ENCODE assay signal across 11 cellular contexts in genomic region chr12:104263580-104264358, GRCh38. TPM values are rescaled to one million over a fixed set of nuclear protein-coding genes. Genes with fewer than 3 reads are reported as not detected.
DNase-seq lines count a peak whose midpoint lies in the region; ATAC-seq and TF ChIP-seq lines count a peak whose summit lies in the region.
"Had no signal": no experiment of that assay in that cellular context is flagged by ENCODE, and none has a peak within 500 bp of the region (broad histone marks: within the 10 kb centered on the region; RNA-seq: fewer than 3 reads in every experiment).

No MANE protein-coding gene starts in this region.

- peaks cover 9% of the 10 kb centered on the region for H3K4me1 Mint-ChIP-seq in endothelial cell (ENCODE audit: unreplicated experiment)
- H3K4me1 Mint-ChIP-seq: activated CD4-positive, alpha-beta T cell treated with anti-CD3 and anti-CD28 coated beads, Interleukin-2, amount 10 ng/mL, durations not matched to agents 7 days and 5 days had no signal

- H3K9me3 Mint-ChIP-seq in endothelial cell (ENCODE audit: unreplicated experiment) = no peaks in the 10 kb centered on the region
- H3K9me3 Mint-ChIP-seq: activated CD4-positive, alpha-beta T cell treated with anti-CD3 and anti-CD28 coated beads, Interleukin-2, amount 10 ng/mL, durations not matched to agents 7 days and 5 days had no signal

- no peak for ATAC-seq in GM21515 (IDR thresholded peaks at IDR 0.05; ENCODE audit: unreplicated experiment)

- H3K27ac Mint-ChIP-seq in endothelial cell (ENCODE audit: unreplicated experiment) = peak overlapping the region; percentile 7
- H3K27ac Mint-ChIP-seq: activated CD4-positive, alpha-beta T cell treated with anti-CD3 and anti-CD28 coated beads, Interleukin-2, amount 10 ng/mL, durations not matched to agents 7 days and 5 days had no signal

- H3K27me3 Mint-ChIP-seq in endothelial cell (ENCODE audit: unreplicated experiment) = no peaks in the 10 kb centered on the region
- H3K27me3 Mint-ChIP-seq: activated CD4-positive, alpha-beta T cell treated with anti-CD3 and anti-CD28 coated beads, Interleukin-2, amount 10 ng/mL, durations not matched to agents 7 days and 5 days had no signal

- DNase-seq in SKM-1 treated with dmso at 0.1 percent for 144 hours (lab: John Stamatoyannopoulos, UW; ENCODE audit: unreplicated experiment) (peak; percentile 41), SKM-1 (lab: John Stamatoyannopoulos, UW; ENCODE audit: unreplicated experiment) (no peak), NCI-H748 (lab: John Stamatoyannopoulos, UW; ENCODE audit: unreplicated experiment) (peak; percentile 86), endothelial cell (ENCODE audit: low spot score) (no peak), activated gamma-delta T cell treated with Interleukin-2 at 50 U/mL for 16 hours (no peak), NCI-H226 (no peak), amniotic stem cell (lab: John Stamatoyannopoulos, UW) (no peak)
- DNase-seq: activated CD4-positive, alpha-beta T cell treated with anti-CD3 and anti-CD28 coated beads, Interleukin-2, amount 10 ng/mL, durations not matched to agents 7 days and 5 days; NCI-H187; stimulated activated naive CD4-positive, alpha-beta T cell had no signal

- TF ChIP-seq CTCF in endothelial cell (IDR thresholded peaks at IDR 0.05; ENCODE audit: unreplicated experiment) = no peak

- H3K36me3 Mint-ChIP-seq in endothelial cell (ENCODE audit: low read depth, unreplicated experiment) = no peaks in the 10 kb centered on the region

- no peak overlapping the region for H3K4me3 Mint-ChIP-seq in endothelial cell (ENCODE audit: unreplicated experiment)
- H3K4me3 Mint-ChIP-seq: activated CD4-positive, alpha-beta T cell treated with anti-CD3 and anti-CD28 coated beads, Interleukin-2, amount 10 ng/mL, durations not matched to agents 7 days and 5 days had no signal

RNA-seq across cellular contexts. Expression of gene EID3, which starts 39.8 kb away (rescaled TPM):
- total RNA-seq in endothelial cell (ENCODE audit: unreplicated experiment) = 2.2 TPM

RNA-seq across cellular contexts. Expression of gene TXNRD1, which starts 48.2 kb away (rescaled TPM):
- total RNA-seq in endothelial cell (ENCODE audit: unreplicated experiment) = 105 TPM

Comparison
In these comparisons a context has a peak if more than half of its experiments do, and no peak if none do; other contexts are left out.
1. DNase-seq: peak in SKM-1 treated with dmso at 0.1 percent for 144 hours (single experiment) and NCI-H748 (single experiment); none in SKM-1 (single experiment), endothelial cell (single experiment), activated gamma-delta T cell treated with Interleukin-2 at 50 U/mL for 16 hours (single experiment), NCI-H226 (single experiment) and amniotic stem cell (single experiment).